ENCODE assay signal across 1 cellular context in genomic region chr1:43946244-43947060, GRCh38.
TF ChIP-seq lines count a peak whose summit lies in the region.

Gene IPO13 (plus strand): TSS chr1:43946950. CDS start chr1:43947601, 651 bp downstream.

TF ChIP-seq in K562, 482 proteins besides CTCF, POLR2A, EP300 and RAD21 (continued from another document and continues in another):
- TF ChIP-seq HMG20A (CRISPR knock-in tag; conservative IDR thresholded peaks at IDR 0.05) (no peak), CC2D1A (IDR thresholded peaks at IDR 0.05) (peak; percentile 33; the same call in 1 of the 2 replicates), IRF9 (tag; IDR thresholded peaks at IDR 0.05) (no peak), EWSR1 (IDR thresholded peaks at IDR 0.05; ENCODE audit: borderline replicate concordance, low read depth, partially characterized antibody) (no peak), FOXP1 (CRISPR knock-in tag; IDR thresholded peaks at IDR 0.05) (peak; percentile 98), NUFIP1 (IDR thresholded peaks at IDR 0.05; ENCODE audit: partially characterized antibody) (no peak), ZBTB7A (IDR thresholded peaks at IDR 0.05; ENCODE audit: borderline replicate concordance, control insufficient read depth, low read depth, low read length) (peak; percentile 56; the same call in 1 of the 2 replicates), NR2F6 (CRISPR knock-in tag; IDR thresholded peaks at IDR 0.05) (no peak), TGIF2 (CRISPR knock-in tag; IDR thresholded peaks at IDR 0.05) (0 out of 2 replicates have a peak, but pooled peaks have one; percentile 71), XRCC3 (IDR thresholded peaks at IDR 0.05) (no peak), NR2C1 (IDR thresholded peaks at IDR 0.05) (peak; percentile 58; the same call in 1 of the 2 replicates), NR2C1 (tag; IDR thresholded peaks at IDR 0.05) (peak; percentile 84), NFRKB (IDR thresholded peaks at IDR 0.05; ENCODE audit: low read depth) (no peak), BACH1 (tag; IDR thresholded peaks at IDR 0.05) (no peak), MXD1 (CRISPR knock-in tag; IDR thresholded peaks at IDR 0.05; ENCODE audit: borderline replicate concordance, poor library complexity, severe bottlenecking) (peak; percentile 92), MAX (CRISPR knock-in tag; IDR thresholded peaks at IDR 0.05) (peak; percentile 100), PHB (CRISPR knock-in tag; IDR thresholded peaks at IDR 0.05) (0 out of 2 replicates have a peak, but pooled peaks have one; percentile 15), DNMT1 (IDR thresholded peaks at IDR 0.05) (no peak), ZNF184 (CRISPR knock-in tag; IDR thresholded peaks at IDR 0.05) (no peak), STAG1 (CRISPR knock-in tag; IDR thresholded peaks at IDR 0.05; ENCODE audit: borderline replicate concordance) (peak; percentile 93), PHF20 (IDR thresholded peaks at IDR 0.05; ENCODE audit: partially characterized antibody) (peak; percentile 74), SRSF7 (optimal IDR thresholded peaks at IDR 0.05; ENCODE audit: low read depth, low read length) (no peak), AFF4 (CRISPR knock-in tag; IDR thresholded peaks at IDR 0.05) (peak; percentile 91; the same call in 1 of the 2 replicates), ARID1B (IDR thresholded peaks at IDR 0.05) (no peak; the same call in none of the 2 replicates), ELF4 (CRISPR knock-in tag; IDR thresholded peaks at IDR 0.05) (no peak), ZNF766 (CRISPR knock-in tag; conservative IDR thresholded peaks at IDR 0.05) (peak; percentile 79; the same call in 1 of the 2 replicates), ZNF431 (CRISPR knock-in tag; IDR thresholded peaks at IDR 0.05) (no peak), PKNOX1 (IDR thresholded peaks at IDR 0.05) (peak; percentile 95), CLOCK (CRISPR knock-in tag; IDR thresholded peaks at IDR 0.05; ENCODE audit: borderline replicate concordance) (no peak), E2F1 (CRISPR knock-in tag; IDR thresholded peaks at IDR 0.05) (peak; percentile 83; the same call in 1 of the 2 replicates), ZBTB2 (IDR thresholded peaks at IDR 0.05) (peak; percentile 51; the same call in 1 of the 2 replicates), HMBOX1 (IDR thresholded peaks at IDR 0.05) (no peak), ZNF143 (CRISPR knock-in tag; IDR thresholded peaks at IDR 0.05) (peak; percentile 100), LCOR (CRISPR knock-in tag; IDR thresholded peaks at IDR 0.05) (peak; percentile 96), PML (IDR thresholded peaks at IDR 0.05; ENCODE audit: low read length) (peak; percentile 57), NRF1 (conservative IDR thresholded peaks at IDR 0.05 in 1 of 2, IDR thresholded peaks at IDR 0.05 in 1 of 2) (peak; percentile 77 to 80), NONO (IDR thresholded peaks at IDR 0.05; ENCODE audit: low read depth in 2 of 2, low read length in 1 of 2) (peak in 1 of 2 experiments; percentile 85; a peak in 3 of 4 replicates), TFAP4 (CRISPR knock-in tag; IDR thresholded peaks at IDR 0.05; ENCODE audit: borderline replicate concordance) (peak; percentile 96), ZBTB8A (IDR thresholded peaks at IDR 0.05; ENCODE audit: partially characterized antibody) (no peak), REST (CRISPR knock-in tag; IDR thresholded peaks at IDR 0.05; ENCODE audit: low read depth) (peak; percentile 95), DIDO1 (tag; IDR thresholded peaks at IDR 0.05; ENCODE audit: low read depth) (0 out of 2 replicates have a peak, but pooled peaks have one; percentile 7)
